In genomic region chr12:19382111-19382526, GRCh38 we compare ENCODE assay signal across 9 cellular contexts. TPM values are rescaled to one million over a fixed set of nuclear protein-coding genes. Genes with fewer than 3 reads are reported as not detected.
DNase-seq lines count a peak whose midpoint lies in the region; ATAC-seq and TF ChIP-seq lines count a peak whose summit lies in the region.
"Had no signal": no experiment of that assay in that cellular context is flagged by ENCODE, and none has a peak within 500 bp of the region (broad histone marks: within the 10 kb centered on the region; RNA-seq: fewer than 3 reads in every experiment).

No MANE protein-coding gene starts in this region.

- no peak overlapping the region for H4K91ac ChIP-seq in mesenchymal stem cell (ENCODE audit: low read length)

- no peaks in the 10 kb centered on the region for H3K36me3 Mint-ChIP-seq in activated T-helper 17 cell treated with anti-CD3 and anti-CD28 coated beads, Interleukin-2, amount 50 U/mL, for 72 hours (ENCODE audit: low read depth)

- H2BK5ac ChIP-seq in mesenchymal stem cell (ENCODE audit: low read depth, low read length, poor library complexity, severe bottlenecking): peak overlapping the region; percentile 35

- H3K9me3 ChIP-seq in mesenchymal stem cell (ENCODE audit: control insufficient read depth, low read length): no peaks in the 10 kb centered on the region

- peaks cover 1% of the 10 kb centered on the region for H3K79me1 ChIP-seq in mesenchymal stem cell (replicated peaks; ENCODE audit: low read length, poor library complexity, severe bottlenecking)

- H4K8ac ChIP-seq in mesenchymal stem cell (ENCODE audit: low read length): no peak overlapping the region

- no peaks in the 10 kb centered on the region for H3K9me3 Mint-ChIP-seq in activated T-helper 17 cell treated with anti-CD3 and anti-CD28 coated beads, Interleukin-2, amount 50 U/mL, for 72 hours

- no peak overlapping the region for H2BK15ac ChIP-seq in mesenchymal stem cell (ENCODE audit: low read depth, poor library complexity, severe bottlenecking)

- no peak overlapping the region for H2AFZ ChIP-seq in mesenchymal stem cell (ENCODE audit: low read depth, low read length)

- H3K4me3 ChIP-seq in mesenchymal stem cell (ENCODE audit: insufficient read depth in 1 of 2, low read depth in 1 of 2, low read length in 2 of 2): no peak overlapping the region

- ATAC-seq in GM21619 (IDR thresholded peaks at IDR 0.05; ENCODE audit: unreplicated experiment): peak; percentile 93
- peak; percentile 98 for ATAC-seq in activated T-helper 17 cell treated with anti-CD3 and anti-CD28 coated beads, Interleukin-2, amount 50 U/mL, for 72 hours (replicated peaks)

- TF ChIP-seq CTCF in GM10266 (IDR thresholded peaks at IDR 0.05; ENCODE audit: control insufficient read depth, insufficient read depth, low read depth, missing control alignments): no peak

- peak overlapping the region; percentile 91 for H3K27ac ChIP-seq in mesenchymal stem cell (ENCODE audit: low read length, poor library complexity, severe bottlenecking)

- H3K4me1 Mint-ChIP-seq in activated T-helper 17 cell treated with anti-CD3 and anti-CD28 coated beads, Interleukin-2, amount 50 U/mL, for 72 hours: no peaks in the 10 kb centered on the region
- H3K4me1 Mint-ChIP-seq: neural crest cell had no signal

- no peaks in the 10 kb centered on the region for H3K27me3 ChIP-seq in mesenchymal stem cell (ENCODE audit: control insufficient read depth in 1 of 2, insufficient read depth in 1 of 2, low read length in 2 of 2)

- no peak overlapping the region for H2BK120ac ChIP-seq in mesenchymal stem cell (ENCODE audit: low read depth, low read length)

- no peak overlapping the region for H3K4me3 Mint-ChIP-seq in activated T-helper 17 cell treated with anti-CD3 and anti-CD28 coated beads, Interleukin-2, amount 50 U/mL, for 72 hours
- H3K4me3 Mint-ChIP-seq: neural crest cell had no signal

- H3K9ac ChIP-seq in mesenchymal stem cell (ENCODE audit: low read length): no peak overlapping the region

- H3K27ac Mint-ChIP-seq in activated T-helper 17 cell treated with anti-CD3 and anti-CD28 coated beads, Interleukin-2, amount 50 U/mL, for 72 hours: peak overlapping the region; percentile 68

- H3K18ac ChIP-seq in mesenchymal stem cell (ENCODE audit: low read depth in 1 of 2, low read length in 2 of 2): no peak overlapping the region

- H3K14ac ChIP-seq in mesenchymal stem cell (ENCODE audit: low read length in 2 of 2): no peak overlapping the region

- whole genome bisulfite sequencing in mesenchymal stem cell: 38% methylated on average over 4 of the region's 4 CpGs

- H3K27me3 Mint-ChIP-seq in activated T-helper 17 cell treated with anti-CD3 and anti-CD28 coated beads, Interleukin-2, amount 50 U/mL, for 72 hours: no peaks in the 10 kb centered on the region

- H3K4me2 ChIP-seq in mesenchymal stem cell (ENCODE audit: low read length, poor library complexity, severe bottlenecking): no peak overlapping the region

- H3K4me1 ChIP-seq in mesenchymal stem cell (ENCODE audit: control insufficient read depth, insufficient read depth, low read depth, low read length): peaks cover 8% of the 10 kb centered on the region

- H3K36me3 ChIP-seq in mesenchymal stem cell (ENCODE audit: control insufficient read depth in 1 of 2, insufficient read depth in 2 of 2, low read depth in 1 of 2, low read length in 2 of 2): peaks cover 13 to 28% of the 10 kb centered on the region in 2 experiments

- H2AK5ac ChIP-seq in mesenchymal stem cell (ENCODE audit: low read length, severe bottlenecking): peak overlapping the region; percentile 26

- DNase-seq in GM10266 (ENCODE audit: extremely low spot score) (peak; percentile 63), HS-5 (ENCODE audit: low read depth) (peak; percentile 44), mesenchymal stem cell (peak; percentile 86), 8988T (no peak), epidermal melanocyte (ENCODE audit: insufficient read length, low spot score) (no peak), NCI-H446 treated with DMSO at 0.1 percent for 48 hours (lab: John Stamatoyannopoulos, UW) (no peak)

- H3K23ac ChIP-seq in mesenchymal stem cell (ENCODE audit: low read length in 2 of 2): no peak overlapping the region

- peak overlapping the region in 1 of 2 experiments; percentile 42 for H2BK12ac ChIP-seq in mesenchymal stem cell (ENCODE audit: low read length in 2 of 2)

- peak overlapping the region in 1 of 2 experiments; percentile 24 for H3K4ac ChIP-seq in mesenchymal stem cell (ENCODE audit: low read depth in 1 of 2, low read length in 2 of 2)

RNA-seq across cellular contexts. Expression of gene AEBP2, which starts 57.2 kb away (rescaled TPM):
- 10 to 100 TPM; 65.6 to 82.9 TPM for total RNA-seq in activated T-helper 17 cell treated with anti-CD3 and anti-CD28 coated beads, Interleukin-2, amount 50 U/mL, for 72 hours
- 30.7 TPM for polyA plus RNA-seq in mesenchymal stem cell (2013, experiment 1 of 2)
- 32.7 TPM for polyA plus RNA-seq in mesenchymal stem cell (2013, experiment 2 of 2)

Comparison
In these comparisons a context has a peak if more than half of its experiments do, and no peak if none do; other contexts are left out.
1. DNase-seq: peak in GM10266 (single experiment), HS-5 (single experiment) and mesenchymal stem cell (single experiment); none in 8988T (single experiment), epidermal melanocyte (single experiment) and NCI-H446 treated with DMSO at 0.1 percent for 48 hours (single experiment).